16 cellular contexts compared by ENCODE assay signal in the genomic region with DNA sequence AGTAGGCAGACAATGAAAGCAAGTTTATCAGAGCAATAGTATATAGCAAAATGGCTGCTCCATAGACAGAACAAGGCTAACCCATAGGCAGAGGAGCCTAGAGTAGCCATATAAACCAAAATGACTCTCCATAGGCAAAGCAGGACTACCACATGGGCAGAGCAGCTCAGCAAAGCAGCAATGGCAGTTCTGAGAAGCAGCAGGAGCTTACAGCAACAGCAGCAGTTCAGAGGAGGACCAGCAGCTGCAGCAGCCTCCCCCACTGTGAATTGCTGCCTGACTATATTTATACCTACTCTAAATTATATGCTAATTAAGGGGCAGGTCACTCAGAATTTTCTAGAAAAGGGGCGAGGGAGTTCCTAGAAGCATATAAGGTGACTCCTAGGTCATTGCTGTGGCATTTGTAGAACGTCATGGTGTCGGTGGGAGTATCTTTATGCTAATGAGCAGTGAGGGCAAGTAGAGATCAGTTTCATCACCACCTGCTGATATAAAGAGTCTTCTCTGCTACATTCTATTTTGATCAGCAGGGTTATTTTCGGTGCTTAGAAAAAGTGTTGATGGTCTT.
"Had no signal": no experiment of that assay in that cellular context is flagged by ENCODE, and none has a peak within 500 bp of the region (broad histone marks: within the 10 kb centered on the region; RNA-seq: fewer than 3 reads in every experiment).

No MANE protein-coding gene starts in this region.

- H3K27me3 Mint-ChIP-seq: activated CD4-positive, alpha-beta T cell treated with anti-CD3 and anti-CD28 coated beads, Interleukin-2, amount 10 ng/mL, durations not matched to agents 7 days and 5 days; activated naive CD8-positive, alpha-beta T cell treated with anti-CD3 and anti-CD28 coated beads for 36 hours; brain had no signal

- H3K36me3 Mint-ChIP-seq: activated naive CD8-positive, alpha-beta T cell treated with anti-CD3 and anti-CD28 coated beads for 36 hours; brain had no signal

- H3K27ac Mint-ChIP-seq: activated CD4-positive, alpha-beta T cell treated with anti-CD3 and anti-CD28 coated beads, Interleukin-2, amount 10 ng/mL, durations not matched to agents 7 days and 5 days; activated naive CD8-positive, alpha-beta T cell treated with anti-CD3 and anti-CD28 coated beads for 36 hours; brain; T-helper 2 cell treated with Interferon-gamma antibody and Interleukin-4, amounts not matched to agents 5 μg/mL and 100 μg/mL, for 36 hours had no signal

- DNase-seq: activated CD4-positive, alpha-beta T cell treated with anti-CD3 and anti-CD28 coated beads, Interleukin-2, amount 10 ng/mL, durations not matched to agents 7 days and 5 days; activated CD8-positive, alpha-beta memory T cell treated with anti-CD3 and anti-CD28 coated beads for 24 hours; activated naive CD8-positive, alpha-beta T cell treated with anti-CD3 and anti-CD28 coated beads for 36 hours; central memory CD4-positive, alpha-beta T cell; ovary; sigmoid colon; stimulated activated CD4-positive, alpha-beta T cell treated with anti-CD3 and anti-CD28 coated beads, Interleukin-1b, Interleukin-23, amount 100 ng/mL, for 48 hours; stomach; testis; upper lobe of right lung had no signal

- H3K4me1 Mint-ChIP-seq: activated CD4-positive, alpha-beta T cell treated with anti-CD3 and anti-CD28 coated beads, Interleukin-2, amount 10 ng/mL, durations not matched to agents 7 days and 5 days; activated naive CD8-positive, alpha-beta T cell treated with anti-CD3 and anti-CD28 coated beads for 36 hours; neural crest cell had no signal

- ATAC-seq: upper lobe of right lung had no signal

- H3K27ac ChIP-seq: coronary artery, esophagus muscularis mucosa, hepatocyte, ovary, sigmoid colon, stomach, testis, upper lobe of right lung had no signal

- H3K27me3 ChIP-seq: esophagus muscularis mucosa, hepatocyte, ovary, sigmoid colon, stomach, testis, upper lobe of right lung had no signal

- H3K36me3 ChIP-seq: esophagus muscularis mucosa, ovary, sigmoid colon, stomach, upper lobe of right lung had no signal

- H3K4me3 ChIP-seq: coronary artery, esophagus muscularis mucosa, hepatocyte, ovary, sigmoid colon, stomach, testis, upper lobe of right lung had no signal

- H3K9me3 ChIP-seq: esophagus muscularis mucosa, ovary, sigmoid colon, testis, upper lobe of right lung had no signal

- H3K4me3 Mint-ChIP-seq: activated CD4-positive, alpha-beta T cell treated with anti-CD3 and anti-CD28 coated beads, Interleukin-2, amount 10 ng/mL, durations not matched to agents 7 days and 5 days; activated naive CD8-positive, alpha-beta T cell treated with anti-CD3 and anti-CD28 coated beads for 36 hours; brain; neural crest cell; T-helper 2 cell treated with Interferon-gamma antibody and Interleukin-4, amounts not matched to agents 5 μg/mL and 100 μg/mL, for 36 hours had no signal

- H3K4me1 ChIP-seq: esophagus muscularis mucosa, sigmoid colon, stomach, testis, upper lobe of right lung had no signal
